In genomic region chr2:5895284-5895683, GRCh38 we compare ENCODE assay signal across 24 cellular contexts.
DNase-seq lines count a peak whose midpoint lies in the region; ATAC-seq, FAIRE-seq and TF ChIP-seq lines count a peak whose summit lies in the region.
"Had no signal": no experiment of that assay in that cellular context is flagged by ENCODE, and none has a peak within 500 bp of the region (broad histone marks: within the 10 kb centered on the region; RNA-seq: fewer than 3 reads in every experiment).

No MANE protein-coding gene starts in this region.

- no peak for ATAC-seq in GM18873 (IDR thresholded peaks at IDR 0.05; ENCODE audit: low FRiP score, unreplicated experiment)
- ATAC-seq: GM12878 had no signal

- H3K36me3 ChIP-seq in BLaER1 (no peaks in the 10 kb centered on the region), esophagus muscularis mucosa (no peaks in the 10 kb centered on the region), neuronal stem cell (replicated peaks in 1 of 2; ENCODE audit: control insufficient read depth in 2 of 2, insufficient read depth in 2 of 2, low read length in 2 of 2) (no peaks in the 10 kb centered on the region), H7 (replicated peaks; ENCODE audit: control insufficient read depth, insufficient read depth, low read length) (no peaks in the 10 kb centered on the region)
- no peaks in the 10 kb centered on the region for H3K36me3 ChIP-seq in BLaER1 treated with 17β-estradiol and CSF1 and Interleukin-3, amounts not matched to agents 10 nM and 100 nM
- H3K36me3 ChIP-seq: BE2C had no signal

- no peaks in the 10 kb centered on the region for H4K20me1 ChIP-seq in BLaER1
- H4K20me1 ChIP-seq in BLaER1 treated with 17β-estradiol and CSF1 and Interleukin-3, amounts not matched to agents 10 nM and 100 nM, result no peaks in the 10 kb centered on the region

- no peak for TF ChIP-seq CTCF in esophagus muscularis mucosa (IDR thresholded peaks at IDR 0.05)

- no peaks in the 10 kb centered on the region for H3K79me1 ChIP-seq in neuronal stem cell (ENCODE audit: low read depth, low read length)

- H2BK5ac ChIP-seq in neuronal stem cell (ENCODE audit: low read length), result no peak overlapping the region

- H2AFZ ChIP-seq in neuronal stem cell (ENCODE audit: low read length), result no peak overlapping the region

- no peak overlapping the region for H3K23ac ChIP-seq in neuronal stem cell (ENCODE audit: low read depth, low read length, poor library complexity)

- intact Hi-C loops in esophagus muscularis mucosa (cut with DNase I), result no loop called here

- no peak overlapping the region for H3K9ac ChIP-seq in BLaER1
- H3K9ac ChIP-seq in BLaER1 treated with 17β-estradiol and CSF1 and Interleukin-3, amounts not matched to agents 10 nM and 100 nM, result peak overlapping the region in 2 of 11 experiments; percentile 37 to 58; a peak in 2 of 22 replicates
- H3K9ac ChIP-seq in neuronal stem cell (ENCODE audit: low read depth, low read length, poor library complexity), result no peak overlapping the region

- H4K8ac ChIP-seq in neuronal stem cell (ENCODE audit: low read depth, low read length), result no peak overlapping the region

- peak overlapping the region; percentile 69 for H3K4me2 ChIP-seq in BLaER1
- H3K4me2 ChIP-seq in BLaER1 treated with 17β-estradiol and CSF1 and Interleukin-3, amounts not matched to agents 10 nM and 100 nM, result peak overlapping the region in 7 of 11 experiments; percentile 44 to 79 (median 68); a peak in 14 of 22 replicates
- H3K4me2 ChIP-seq in neuronal stem cell (ENCODE audit: insufficient read depth, low read length, poor library complexity, severe bottlenecking), result no peak overlapping the region

- H3K27me3 ChIP-seq in BLaER1, result no peaks in the 10 kb centered on the region
- H3K27me3 ChIP-seq in BLaER1 treated with 17β-estradiol and CSF1 and Interleukin-3, amounts not matched to agents 10 nM and 100 nM, result no peaks in the 10 kb centered on the region
- no peaks in the 10 kb centered on the region for H3K27me3 ChIP-seq in esophagus muscularis mucosa
- H3K27me3 ChIP-seq in neuronal stem cell (ENCODE audit: control insufficient read depth in 3 of 3, insufficient read depth in 3 of 3, low read depth in 1 of 3, low read length in 3 of 3), result no peaks in the 10 kb centered on the region
- H3K27me3 ChIP-seq in H7 (ENCODE audit: control insufficient read depth, insufficient read depth, low read length), result no peaks in the 10 kb centered on the region
- H3K27me3 ChIP-seq: BE2C had no signal

- TF ChIP-seq POLR2A in esophagus muscularis mucosa (IDR thresholded peaks at IDR 0.05; ENCODE audit: low read depth) (no peak), GM12891 (IDR thresholded peaks at IDR 0.05; ENCODE audit: low read depth, low read length) (no peak)

- no peak overlapping the region for H2BK12ac ChIP-seq in neuronal stem cell (ENCODE audit: low read length)

- no peak overlapping the region for H2AK5ac ChIP-seq in neuronal stem cell (ENCODE audit: low read depth, low read length)

- no peak overlapping the region for H3K4me3 ChIP-seq in BLaER1
- H3K4me3 ChIP-seq in BLaER1 treated with 17β-estradiol and CSF1 and Interleukin-3, amounts not matched to agents 10 nM and 100 nM, result no peak overlapping the region
- H3K4me3 ChIP-seq in esophagus muscularis mucosa, result no peak overlapping the region
- H3K4me3 ChIP-seq in neuronal stem cell (ENCODE audit: low read length in 2 of 2), result no peak overlapping the region
- no peak overlapping the region for H3K4me3 ChIP-seq in H7 (ENCODE audit: insufficient read depth, low read depth, low read length)
- H3K4me3 ChIP-seq: GM12878 had no signal

- no peak for TF ChIP-seq EP300 in esophagus muscularis mucosa (IDR thresholded peaks at IDR 0.05)

- no peak overlapping the region for H2BK15ac ChIP-seq in neuronal stem cell (ENCODE audit: low read length)

- no peak overlapping the region for H3K18ac ChIP-seq in neuronal stem cell (ENCODE audit: low read length)

- FAIRE-seq in GM12891 (lab: Jason Lieb, UNC), result no peak
- FAIRE-seq: A204.1, GM12878 had no signal

- no peak overlapping the region for H4K91ac ChIP-seq in neuronal stem cell (ENCODE audit: low read depth, low read length, poor library complexity)

- H3K9me3 ChIP-seq in BLaER1 (0 out of 2 replicates have a peak, but pooled peaks cover 7% of the 10 kb centered on the region), esophagus muscularis mucosa (no peaks in the 10 kb centered on the region), neuronal stem cell (replicated peaks in 1 of 2; ENCODE audit: control insufficient read depth in 2 of 2, insufficient read depth in 1 of 2, low read depth in 1 of 2, low read length in 2 of 2) (no peaks in the 10 kb centered on the region)
- peaks cover 0 to 8% (median 4%) of the 10 kb centered on the region in 11 experiments; a peak in 6 of 22 replicates for H3K9me3 ChIP-seq in BLaER1 treated with 17β-estradiol and CSF1 and Interleukin-3, amounts not matched to agents 10 nM and 100 nM (replicated peaks in 1 of 11)

- peaks cover 23% of the 10 kb centered on the region for H3K4me1 ChIP-seq in BLaER1
- H3K4me1 ChIP-seq in BLaER1 treated with 17β-estradiol and CSF1 and Interleukin-3, amounts not matched to agents 10 nM and 100 nM, result peaks cover 0 to 22% (median 16%) of the 10 kb centered on the region in 10 experiments; a peak in 15 of 20 replicates
- no peaks in the 10 kb centered on the region for H3K4me1 ChIP-seq in esophagus muscularis mucosa
- no peaks in the 10 kb centered on the region for H3K4me1 ChIP-seq in neuronal stem cell (ENCODE audit: control insufficient read depth in 2 of 2, insufficient read depth in 1 of 2, low read depth in 1 of 2, low read length in 2 of 2)
- H3K4me1 ChIP-seq: BE2C had no signal

- no peak overlapping the region for H3K4ac ChIP-seq in neuronal stem cell (ENCODE audit: low read length)

- peak; percentile 91 for DNase-seq in esophagus muscularis mucosa (ENCODE audit: extremely low spot score)
- no peak for DNase-seq in neuronal stem cell (ENCODE audit: low spot score)
- no peak for DNase-seq in H7
- no peak for DNase-seq in GM12891 (ENCODE audit: insufficient read length, low spot score)
- DNase-seq: 8988T; ACHN; BE2C; C1 segment of cervical spinal cord; CD4-positive, alpha-beta memory T cell; CD4-positive, CD25-positive, alpha-beta regulatory T cell; CD8-positive, alpha-beta memory T cell; COR-L47; DMS 273 treated with DMSO at 0.1 percent for 48 hours; DMS153; DMS53; DMS79; DND-41; EL; GDM1 had no signal

- H3K27ac ChIP-seq in BLaER1 (peak overlapping the region; percentile 55; the same call in 1 of the 2 replicates), esophagus muscularis mucosa (replicated peaks in 1 of 4) (no peak overlapping the region), neuronal stem cell (replicated peaks; ENCODE audit: low read length) (no peak overlapping the region)
- H3K27ac ChIP-seq in BLaER1 treated with 17β-estradiol and CSF1 and Interleukin-3, amounts not matched to agents 10 nM and 100 nM, result peak overlapping the region in 3 of 11 experiments; percentile 62 to 83 (median 65); a peak in 6 of 22 replicates

- WGBS in esophagus muscularis mucosa, result 90% methylated on average over 11 of the region's 11 CpGs
- no CpG with 5 or more reads among the region's 11 CpGs for WGBS in neuronal stem cell (ENCODE audit: extremely low coverage in 2 of 2, insufficient read length in 2 of 2, insufficient replicate concordance in 1 of 2), 2 donors

- H2BK120ac ChIP-seq in neuronal stem cell (ENCODE audit: low read depth, low read length), result peak overlapping the region; percentile 47

- no peak overlapping the region for H3K14ac ChIP-seq in neuronal stem cell (ENCODE audit: low read length)

TF ChIP-seq in GM12891, 5 proteins besides CTCF, POLR2A, EP300 and RAD21:
- TF ChIP-seq POLR2AphosphoS5 (IDR thresholded peaks at IDR 0.05; ENCODE audit: low read depth, low read length), result no peak
- no peak for TF ChIP-seq PAX5 (IDR thresholded peaks at IDR 0.05; ENCODE audit: insufficient read depth, low read length, severe bottlenecking)
- no peak for TF ChIP-seq TAF1 (IDR thresholded peaks at IDR 0.05; ENCODE audit: low read depth, low read length)
- TF ChIP-seq POU2F2 (IDR thresholded peaks at IDR 0.05; ENCODE audit: low read depth, low read length), result no peak
